15 cellular contexts compared by ENCODE assay signal in genomic region chr10:1369197-1369596, GRCh38.
DNase-seq lines count a peak whose midpoint lies in the region; ATAC-seq and TF ChIP-seq lines count a peak whose summit lies in the region.
"Had no signal": no experiment of that assay in that cellular context is flagged by ENCODE, and none has a peak within 500 bp of the region (broad histone marks: within the 10 kb centered on the region; RNA-seq: fewer than 3 reads in every experiment).

No MANE protein-coding gene starts in this region.

- no peaks in the 10 kb centered on the region for H3K27me3 ChIP-seq in CD8-positive, alpha-beta T cell (ENCODE audit: insufficient read depth, low read length)
- H3K27me3 ChIP-seq in Panc1 (ENCODE audit: control insufficient read depth, insufficient read depth, low read length) = no peaks in the 10 kb centered on the region

- ATAC-seq in CD8-positive, alpha-beta T cell = no peak
- ATAC-seq in Panc1 (no peak), left lobe of liver (no peak), HG02870 (IDR thresholded peaks at IDR 0.05; ENCODE audit: unreplicated experiment) (no peak)
- no peak for ATAC-seq in activated CD8-positive, alpha-beta T cell treated with anti-CD3 and anti-CD28 coated beads, Interleukin-2, amount 10 ng/mL, durations not matched to agents 7 days and 5 days

- H3K9me3 Mint-ChIP-seq in CD8-positive, alpha-beta T cell = no peaks in the 10 kb centered on the region
- H3K9me3 Mint-ChIP-seq in activated CD8-positive, alpha-beta T cell treated with anti-CD3 and anti-CD28 coated beads, Interleukin-2, amount 10 ng/mL, durations not matched to agents 7 days and 5 days (ENCODE audit: insufficient read depth) = no peaks in the 10 kb centered on the region
- H3K9me3 Mint-ChIP-seq: CD4-positive, CD25-positive, alpha-beta regulatory T cell had no signal

- CTCF ChIA-PET in CD8-positive, alpha-beta T cell (lab: Charles Lee) = interaction anchor here (0.8 to 1.9 kb wide), 8 partner anchors 9 to 266 kb away, joined by 3 to 12 read pairs (median 3); no protein-coding TSS in a partner anchor
- CTCF ChIA-PET in Panc1 (lab: Charles Lee) = interaction anchor here (0.6 to 0.9 kb wide), 4 partner anchors 20 to 366 kb away, joined by 3 to 15 read pairs (median 4); no protein-coding TSS in a partner anchor
- CTCF ChIA-PET in activated CD8-positive, alpha-beta T cell treated with anti-CD3 and anti-CD28 coated beads, Interleukin-2, amount 10 ng/mL, durations not matched to agents 7 days and 5 days (lab: Charles Lee) = interaction anchor here (0.9 to 1.7 kb wide), 10 partner anchors 8 to 261 kb away, joined by 3 to 12 read pairs (median 4); no protein-coding TSS in a partner anchor

- peaks cover 2% of the 10 kb centered on the region for H3K4me1 Mint-ChIP-seq in CD8-positive, alpha-beta T cell (ENCODE audit: low read depth)
- no peaks in the 10 kb centered on the region for H3K4me1 Mint-ChIP-seq in activated CD8-positive, alpha-beta T cell treated with anti-CD3 and anti-CD28 coated beads, Interleukin-2, amount 10 ng/mL, durations not matched to agents 7 days and 5 days (ENCODE audit: low read depth)
- H3K4me1 Mint-ChIP-seq: activated CD4-positive, alpha-beta T cell treated with anti-CD3 and anti-CD28 coated beads, Interleukin-2, amount 10 ng/mL, durations not matched to agents 7 days and 5 days had no signal

- no peak overlapping the region for H3K4me3 Mint-ChIP-seq in CD8-positive, alpha-beta T cell
- no peak overlapping the region for H3K4me3 Mint-ChIP-seq in activated CD8-positive, alpha-beta T cell treated with anti-CD3 and anti-CD28 coated beads, Interleukin-2, amount 10 ng/mL, durations not matched to agents 7 days and 5 days
- H3K4me3 Mint-ChIP-seq: activated CD4-positive, alpha-beta T cell treated with anti-CD3 and anti-CD28 coated beads, Interleukin-2, amount 10 ng/mL, durations not matched to agents 7 days and 5 days; CD4-positive, CD25-positive, alpha-beta regulatory T cell had no signal

- intact Hi-C loops in CD8-positive, alpha-beta T cell (cut with DNase I, micrococcal nuclease) = loop anchor here (1.0 to 5.0 kb wide), 2 partner anchors 259 to 262 kb away; no protein-coding TSS in a partner anchor
- intact Hi-C loops in Panc1 (cut with micrococcal nuclease; ENCODE audit: unreplicated experiment) = no loop called here

- no peak overlapping the region for H3K27ac Mint-ChIP-seq in CD8-positive, alpha-beta T cell
- no peak overlapping the region for H3K27ac Mint-ChIP-seq in activated CD8-positive, alpha-beta T cell treated with anti-CD3 and anti-CD28 coated beads, Interleukin-2, amount 10 ng/mL, durations not matched to agents 7 days and 5 days
- H3K27ac Mint-ChIP-seq: activated CD4-positive, alpha-beta T cell treated with anti-CD3 and anti-CD28 coated beads, Interleukin-2, amount 10 ng/mL, durations not matched to agents 7 days and 5 days had no signal

- peaks cover 32% of the 10 kb centered on the region for H3K27me3 Mint-ChIP-seq in CD8-positive, alpha-beta T cell (ENCODE audit: low read depth)
- H3K27me3 Mint-ChIP-seq in activated CD8-positive, alpha-beta T cell treated with anti-CD3 and anti-CD28 coated beads, Interleukin-2, amount 10 ng/mL, durations not matched to agents 7 days and 5 days (ENCODE audit: low read depth) = peaks cover 11% of the 10 kb centered on the region

- H3K36me3 ChIP-seq in CD8-positive, alpha-beta T cell (ENCODE audit: insufficient read depth, low read length) = no peaks in the 10 kb centered on the region
- no peaks in the 10 kb centered on the region for H3K36me3 ChIP-seq in Panc1 (ENCODE audit: control insufficient read depth, insufficient read depth, low read length)
- H3K36me3 ChIP-seq: neutrophil, prostate gland, upper lobe of right lung, WERI-Rb-1 had no signal

- H3K27ac ChIP-seq in 22Rv1 = no peak overlapping the region
- H3K27ac ChIP-seq in CD8-positive, alpha-beta T cell (ENCODE audit: low read depth, low read length) = no peak overlapping the region
- no peak overlapping the region for H3K27ac ChIP-seq in Panc1 (ENCODE audit: low read length)
- H3K27ac ChIP-seq: neutrophil, prostate gland, upper lobe of right lung, WERI-Rb-1 had no signal

- POLR2A ChIA-PET in CD8-positive, alpha-beta T cell (lab: Charles Lee) = no interaction called here
- POLR2A ChIA-PET in Panc1 (lab: Charles Lee) = no interaction called here
- POLR2A ChIA-PET in activated CD8-positive, alpha-beta T cell treated with anti-CD3 and anti-CD28 coated beads, Interleukin-2, amount 10 ng/mL, durations not matched to agents 7 days and 5 days (lab: Charles Lee) = no interaction called here

- BruUV-seq in Panc1 (replicated peaks; lab: Mats Ljungman, UMichigan) = no TSS peak

- no peaks in the 10 kb centered on the region for H3K36me3 Mint-ChIP-seq in CD8-positive, alpha-beta T cell
- no peaks in the 10 kb centered on the region for H3K36me3 Mint-ChIP-seq in activated CD8-positive, alpha-beta T cell treated with anti-CD3 and anti-CD28 coated beads, Interleukin-2, amount 10 ng/mL, durations not matched to agents 7 days and 5 days (ENCODE audit: low read depth)
- H3K36me3 Mint-ChIP-seq: CD4-positive, CD25-positive, alpha-beta regulatory T cell had no signal

- no peaks in the 10 kb centered on the region for H3K9me3 ChIP-seq in CD8-positive, alpha-beta T cell (ENCODE audit: low read length)
- no peaks in the 10 kb centered on the region for H3K9me3 ChIP-seq in Panc1 (ENCODE audit: control insufficient read depth, insufficient read depth, low read depth, low read length)
- H3K9me3 ChIP-seq: neutrophil, prostate gland, upper lobe of right lung had no signal

- no peaks in the 10 kb centered on the region for H3K4me1 ChIP-seq in CD8-positive, alpha-beta T cell (ENCODE audit: insufficient read depth, low read length)
- no peaks in the 10 kb centered on the region for H3K4me1 ChIP-seq in Panc1 (ENCODE audit: control insufficient read depth, insufficient read depth, low read length)
- H3K4me1 ChIP-seq: prostate gland, upper lobe of right lung had no signal

- peak in 1 of 7 experiments; percentile 5 for DNase-seq in CD8-positive, alpha-beta T cell
- DNase-seq in Panc1 (ENCODE audit: low read depth, low spot score) (no peak), left lobe of liver (ENCODE audit: low spot score) (peak; percentile 21), NCI-H1105 (lab: John Stamatoyannopoulos, UW) (no peak)
- no peak for DNase-seq in activated CD8-positive, alpha-beta T cell treated with anti-CD3 and anti-CD28 coated beads, Interleukin-2, amount 10 ng/mL, durations not matched to agents 7 days and 5 days
- DNase-seq: NCI-H187, NCI-H774, upper lobe of right lung had no signal

- TF ChIP-seq CTCF in 22Rv1 (IDR thresholded peaks at IDR 0.05) (peak; percentile 41), Panc1 (IDR thresholded peaks at IDR 0.05) (peak; percentile 44)
- peak; percentile 4 for TF ChIP-seq CTCF in CD8-positive, alpha-beta T cell (IDR thresholded peaks at IDR 0.05)

- H3K4me3 ChIP-seq in CD8-positive, alpha-beta T cell (ENCODE audit: low read depth, low read length) = no peak overlapping the region
- H3K4me3 ChIP-seq in Panc1 (ENCODE audit: low read depth in 2 of 2, low read length in 2 of 2) = no peak overlapping the region
- H3K4me3 ChIP-seq: prostate gland, upper lobe of right lung had no signal

- in situ Hi-C loops in Panc1 (cut with HindIII; ENCODE audit: low pct_unique_long_range_greater_than_20kb, low sequenced_read_pairs) = no loop called here
